In genomic region chr3:32296251-32297204, GRCh38 we compare ENCODE assay signal across 7 cellular contexts. TPM values are rescaled to one million over a fixed set of nuclear protein-coding genes. Genes with fewer than 3 reads are reported as not detected.
DNase-seq lines count a peak whose midpoint lies in the region; ATAC-seq, FAIRE-seq and TF ChIP-seq lines count a peak whose summit lies in the region.

No MANE protein-coding gene starts in this region.

- H3K27me3 ChIP-seq in PC-3 (ENCODE audit: low read length) (no peaks in the 10 kb centered on the region), thoracic aorta (replicated peaks; ENCODE audit: insufficient read depth) (no peaks in the 10 kb centered on the region)

- peak; percentile 33 for DNase-seq in GM12892 (ENCODE audit: insufficient read length)
- DNase-seq in PC-3, result peak; percentile 73
- DNase-seq in activated T-helper 1 cell treated with Interleukin-2 at 50 U/mL for 16 hours (ENCODE audit: low read depth), result peak; percentile 41
- DNase-seq in fibroblast of mammary gland (ENCODE audit: low read depth), result peak; percentile 69
- peak; percentile 71 for DNase-seq in nephron progenitor cell
- no peak for DNase-seq in thoracic aorta (ENCODE audit: low spot score)

- H3K27me3 Mint-ChIP-seq in nephron progenitor cell (ENCODE audit: low read depth, poor library complexity), result peaks cover 12% of the 10 kb centered on the region

- BruUV-seq in PC-3 (replicated peaks; lab: Mats Ljungman, UMichigan), result no TSS peak

- POLR2A ChIA-PET in PC-3 (lab: Charles Lee; ENCODE audit: unreplicated experiment), result no interaction called here

- no peaks in the 10 kb centered on the region for H3K36me3 Mint-ChIP-seq in nephron progenitor cell (ENCODE audit: low read depth)

- CTCF ChIA-PET in PC-3 (lab: Charles Lee), result interaction anchor here (0.6 kb wide), 1 partner anchor 86 kb away, joined by 3 read pairs; no protein-coding TSS in a partner anchor

- peak; percentile 89 for FAIRE-seq in GM12892 (lab: Jason Lieb, UNC)

- no peaks in the 10 kb centered on the region for H3K9me3 Mint-ChIP-seq in nephron progenitor cell

- H3K4me3 ChIP-seq in PC-3 (ENCODE audit: low read length) (no peak overlapping the region), fibroblast of mammary gland (ENCODE audit: control insufficient read depth, low read depth, low read length) (no peak overlapping the region), thoracic aorta (no peak overlapping the region)

- H3K36me3 ChIP-seq in PC-3 (ENCODE audit: low read depth, low read length) (no peaks in the 10 kb centered on the region), thoracic aorta (no peaks in the 10 kb centered on the region)

- no peaks in the 10 kb centered on the region for H4K20me1 ChIP-seq in PC-3 (ENCODE audit: low read length)

- TF ChIP-seq POLR2A in GM12892 (IDR thresholded peaks at IDR 0.05; ENCODE audit: low read depth, low read length), result no peak

- intact Hi-C loops in PC-3 (cut with micrococcal nuclease), result loop anchor here (1.0 to 5.0 kb wide), 5 partner anchors 44 to 171 kb away; partner anchors contain the start of gene CMTM8

- no peaks in the 10 kb centered on the region for H3F3A ChIP-seq in PC-3 (ENCODE audit: low read length, unreplicated experiment)

- peak; percentile 93 for TF ChIP-seq CTCF in PC-3 (conservative IDR thresholded peaks at IDR 0.05; ENCODE audit: low read depth, low read length)
- TF ChIP-seq CTCF in fibroblast of mammary gland (conservative IDR thresholded peaks at IDR 0.05; ENCODE audit: control insufficient read depth, insufficient read depth, low read depth, low read length), result peak; percentile 94
- peak; percentile 87 for TF ChIP-seq CTCF in nephron progenitor cell (IDR thresholded peaks at IDR 0.05)
- peak; percentile 81 for TF ChIP-seq CTCF in thoracic aorta (IDR thresholded peaks at IDR 0.05)

- no peak overlapping the region for H2AFZ ChIP-seq in PC-3 (ENCODE audit: low read length)

- H3K27ac Mint-ChIP-seq in nephron progenitor cell, result no peak overlapping the region

- H3K27ac ChIP-seq in PC-3 (ENCODE audit: low read length), result no peak overlapping the region
- no peak overlapping the region for H3K27ac ChIP-seq in thoracic aorta

- 0 out of 2 replicates have a peak overlapping the region, but pooled peaks have one; percentile 5 for H3K4me2 ChIP-seq in PC-3 (ENCODE audit: low read length)

- H3K9me3 ChIP-seq in PC-3 (ENCODE audit: low read length) (no peaks in the 10 kb centered on the region), thoracic aorta (no peaks in the 10 kb centered on the region)

- ATAC-seq in HG03175 (IDR thresholded peaks at IDR 0.05; ENCODE audit: unreplicated experiment) (peak; percentile 72), PC-3 (peak; percentile 94), thoracic aorta (ENCODE audit: insufficient number of reproducible peaks, low FRiP score, low read depth) (peak; percentile 83)

- H3K4me3 Mint-ChIP-seq in nephron progenitor cell, result no peak overlapping the region

- H3K4me1 ChIP-seq in PC-3 (ENCODE audit: insufficient read depth, low read length) (0 out of 2 replicates have a peak, but pooled peaks cover 2% of the 10 kb centered on the region), thoracic aorta (ENCODE audit: control insufficient read depth in 1 of 2, low read depth in 2 of 2) (no peaks in the 10 kb centered on the region)

- no peaks in the 10 kb centered on the region for H3K79me2 ChIP-seq in PC-3 (ENCODE audit: low read length)

- H3K4me1 Mint-ChIP-seq in nephron progenitor cell, result peaks cover 24% of the 10 kb centered on the region

- H3K9ac ChIP-seq in PC-3 (ENCODE audit: low read length), result no peak overlapping the region

- no peaks in the 10 kb centered on the region for H3K9me2 ChIP-seq in PC-3 (replicated peaks; ENCODE audit: low read length)

RNA-seq across cellular contexts. Expression of gene CMTM8, which starts 58.0 kb away (rescaled TPM):
- not detected for polyA plus RNA-seq in GM12892 (2012; ENCODE audit: missing spikeins)
- total RNA-seq in PC-3 (2014; rRNA removed), result 1.4 and 5.2 TPM in 2 replicates
- 1 to 10 TPM in 1 of 2 donors, not detected in 1; 2.8 TPM for total RNA-seq in thoracic aorta
